1 cellular context compared by ENCODE assay signal in the genomic region with DNA sequence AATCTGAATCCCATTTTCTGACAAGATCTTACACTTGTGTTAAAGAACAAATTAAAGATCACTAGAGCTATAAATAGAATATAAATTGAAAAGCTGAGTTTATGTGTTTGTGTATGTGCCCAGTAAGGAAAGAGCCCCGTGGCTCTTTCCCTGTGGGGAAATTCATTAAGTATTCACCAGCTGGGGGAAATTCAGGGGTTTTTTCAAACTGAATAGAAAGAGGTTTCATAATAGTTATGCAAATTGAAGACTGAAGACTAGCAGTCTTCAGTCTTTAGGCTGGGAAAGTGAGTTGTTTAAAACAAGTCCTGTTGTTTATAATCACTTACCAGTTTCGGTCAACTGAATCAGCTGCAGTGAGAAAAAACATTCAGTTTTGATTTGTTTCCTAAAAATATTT.
TF ChIP-seq lines count a peak whose summit lies in the region.

No MANE protein-coding gene starts in this region.

TF ChIP-seq in H1, 55 proteins besides CTCF, POLR2A, EP300 and RAD21:
- TF ChIP-seq FOSL1 (IDR thresholded peaks at IDR 0.05; ENCODE audit: insufficient read depth, low read depth, low read length) (no peak), RNF2 (IDR thresholded peaks at IDR 0.05; ENCODE audit: borderline replicate concordance, low read depth, low read length, missing control alignments, poor library complexity, severe bottlenecking) (no peak), CBX8 (IDR thresholded peaks at IDR 0.05; ENCODE audit: borderline replicate concordance, low read depth, low read length) (no peak), HDAC2 (IDR thresholded peaks at IDR 0.05; ENCODE audit: borderline replicate concordance in 1 of 2, low read depth in 2 of 2, low read length in 2 of 2) (no peak), EZH2 (IDR thresholded peaks at IDR 0.05; ENCODE audit: low read depth, low read length, severe bottlenecking) (no peak), CBX5 (IDR thresholded peaks at IDR 0.05; ENCODE audit: low read depth, low read length) (no peak), KDM1A (IDR thresholded peaks at IDR 0.05; ENCODE audit: borderline replicate concordance, low read length) (no peak), GTF2F1 (IDR thresholded peaks at IDR 0.05; ENCODE audit: borderline replicate concordance, low read depth, low read length) (no peak), TBP (IDR thresholded peaks at IDR 0.05; ENCODE audit: low read depth, low read length) (no peak), SP4 (IDR thresholded peaks at IDR 0.05; ENCODE audit: low read length) (no peak), KDM4A (IDR thresholded peaks at IDR 0.05; ENCODE audit: low read depth, low read length, severe bottlenecking) (no peak), BRCA1 (IDR thresholded peaks at IDR 0.05; ENCODE audit: low read depth, low read length) (no peak)
- TF ChIP-seq, protein P1, sequence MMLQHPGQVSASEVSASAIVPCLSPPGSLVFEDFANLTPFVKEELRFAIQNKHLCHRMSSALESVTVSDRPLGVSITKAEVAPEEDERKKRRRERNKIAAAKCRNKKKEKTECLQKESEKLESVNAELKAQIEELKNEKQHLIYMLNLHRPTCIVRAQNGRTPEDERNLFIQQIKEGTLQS (IDR thresholded peaks at IDR 0.05; ENCODE audit: insufficient read depth, low read depth, low read length): no peak
